Comparison of ENCODE assay signal across 14 cellular contexts in the genomic region with DNA sequence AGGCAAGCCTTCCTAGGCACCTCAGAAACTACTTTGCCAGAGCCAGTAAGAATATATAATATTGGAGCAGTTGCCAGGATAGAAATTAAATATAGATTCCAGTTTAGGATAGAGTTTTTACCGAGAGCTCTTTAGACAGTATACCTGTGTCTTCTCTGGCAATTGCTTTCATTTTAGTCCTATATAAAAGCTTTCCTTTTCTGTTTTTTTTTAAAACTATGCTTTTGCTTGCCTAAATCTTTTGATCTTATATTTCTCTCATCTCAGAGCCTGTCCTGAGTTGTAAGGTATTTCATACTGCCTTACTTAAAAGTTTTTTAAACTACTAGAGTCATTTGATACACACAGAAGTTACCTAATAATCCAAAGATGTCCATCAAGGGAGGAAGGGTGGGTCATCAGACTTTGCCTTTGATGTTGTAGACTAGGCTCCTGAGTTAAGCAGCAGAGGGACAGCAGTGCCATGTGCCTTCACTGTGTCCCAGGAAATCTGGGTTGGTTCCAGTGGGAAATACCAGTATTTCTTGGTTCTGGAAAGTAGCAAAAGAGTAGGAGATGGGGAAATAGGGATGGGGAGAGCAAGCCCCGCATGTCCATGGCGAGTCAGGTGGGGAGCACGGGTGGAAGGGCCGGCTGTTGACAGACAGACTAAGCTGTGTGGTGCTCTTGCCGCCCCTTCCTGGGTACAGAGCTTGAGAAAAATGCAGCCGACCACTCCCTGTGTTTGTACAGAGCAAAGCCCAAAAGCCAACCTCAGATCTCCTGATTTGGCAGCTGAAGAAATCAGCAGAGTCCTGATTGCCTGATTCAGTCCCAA. TPM values are rescaled to one million over a fixed set of nuclear protein-coding genes. Genes with fewer than 3 reads are reported as not detected.
A peak's percentile ranks its signal among the peaks of the same experiment; 100 is the strongest.
DNase-seq lines count a peak whose midpoint lies in the region; ATAC-seq and TF ChIP-seq lines count a peak whose summit lies in the region.
"Had no signal": no experiment of that assay in that cellular context is flagged by ENCODE, and none has a peak within 500 bp of the region (broad histone marks: within the 10 kb centered on the region; RNA-seq: fewer than 3 reads in every experiment).

No MANE protein-coding gene starts in this region.

- H3K4me1 Mint-ChIP-seq in activated naive CD4-positive, alpha-beta T cell treated with anti-CD3 and anti-CD28 coated beads, Interleukin-2, amount 10 ng/mL, durations not matched to agents 7 days and 5 days: peaks cover 32% of the 10 kb centered on the region
- H3K4me1 Mint-ChIP-seq in activated T-helper 1 cell treated with anti-CD3 and anti-CD28 coated beads, Interleukin-12 subunit alpha, Interleukin-12 subunit beta, Interleukin-2, Interleukin-4 antibody, amounts not matched to agents 30 ng/mL and 10 ng/mL and 1 ng/mL, durations not matched to agents 14 hours and 24 hours and 36 hours (ENCODE audit: low read depth): peaks cover 30% of the 10 kb centered on the region
- H3K4me1 Mint-ChIP-seq in memory B cell: no peaks in the 10 kb centered on the region

- no peaks in the 10 kb centered on the region for H3K9me3 Mint-ChIP-seq in activated naive CD4-positive, alpha-beta T cell treated with anti-CD3 and anti-CD28 coated beads, Interleukin-2, amount 10 ng/mL, durations not matched to agents 7 days and 5 days
- H3K9me3 Mint-ChIP-seq in activated T-helper 1 cell treated with anti-CD3 and anti-CD28 coated beads, Interleukin-12 subunit alpha, Interleukin-12 subunit beta, Interleukin-2, Interleukin-4 antibody, amounts not matched to agents 30 ng/mL and 10 ng/mL and 1 ng/mL, durations not matched to agents 14 hours and 24 hours and 36 hours: no peaks in the 10 kb centered on the region
- H3K9me3 Mint-ChIP-seq in memory B cell: no peaks in the 10 kb centered on the region

- peaks cover 0 to 62% (median 44%) of the 10 kb centered on the region in 4 donors for H3K4me1 ChIP-seq in tibial artery

- H3K27ac Mint-ChIP-seq in activated naive CD4-positive, alpha-beta T cell treated with anti-CD3 and anti-CD28 coated beads, Interleukin-2, amount 10 ng/mL, durations not matched to agents 7 days and 5 days: peak overlapping the region; percentile 83
- peak overlapping the region; percentile 95 for H3K27ac Mint-ChIP-seq in activated T-helper 1 cell treated with anti-CD3 and anti-CD28 coated beads, Interleukin-12 subunit alpha, Interleukin-12 subunit beta, Interleukin-2, Interleukin-4 antibody, amounts not matched to agents 30 ng/mL and 10 ng/mL and 1 ng/mL, durations not matched to agents 14 hours and 24 hours and 36 hours
- H3K27ac Mint-ChIP-seq in memory B cell: peak overlapping the region; percentile 51

- CTCF ChIA-PET in activated naive CD4-positive, alpha-beta T cell treated with anti-CD3 and anti-CD28 coated beads, Interleukin-2, amount 10 ng/mL, durations not matched to agents 7 days and 5 days (lab: Charles Lee): interaction anchor here (1.3 to 9.4 kb wide), 3 partner anchors 17 to 50 kb away, joined by 5 to 83 read pairs (median 5); no protein-coding TSS in a partner anchor

- ATAC-seq in memory B cell (ENCODE audit: low read depth) (no peak), HG03457 (IDR thresholded peaks at IDR 0.05; ENCODE audit: unreplicated experiment) (no peak)

- peaks cover 40 to 64% (median 49%) of the 10 kb centered on the region in 3 donors for H3K36me3 ChIP-seq in tibial artery

- no peak for TF ChIP-seq CTCF in tibial artery (IDR thresholded peaks at IDR 0.05)

- H3K36me3 Mint-ChIP-seq in activated naive CD4-positive, alpha-beta T cell treated with anti-CD3 and anti-CD28 coated beads, Interleukin-2, amount 10 ng/mL, durations not matched to agents 7 days and 5 days: peaks cover 48% of the 10 kb centered on the region
- peaks cover 37% of the 10 kb centered on the region for H3K36me3 Mint-ChIP-seq in activated T-helper 1 cell treated with anti-CD3 and anti-CD28 coated beads, Interleukin-12 subunit alpha, Interleukin-12 subunit beta, Interleukin-2, Interleukin-4 antibody, amounts not matched to agents 30 ng/mL and 10 ng/mL and 1 ng/mL, durations not matched to agents 14 hours and 24 hours and 36 hours (ENCODE audit: low read depth)
- peaks cover 30% of the 10 kb centered on the region for H3K36me3 Mint-ChIP-seq in memory B cell

- H3K27me3 Mint-ChIP-seq in activated naive CD4-positive, alpha-beta T cell treated with anti-CD3 and anti-CD28 coated beads, Interleukin-2, amount 10 ng/mL, durations not matched to agents 7 days and 5 days: peaks cover under 1% of the 10 kb centered on the region
- no peaks in the 10 kb centered on the region for H3K27me3 Mint-ChIP-seq in activated T-helper 1 cell treated with anti-CD3 and anti-CD28 coated beads, Interleukin-12 subunit alpha, Interleukin-12 subunit beta, Interleukin-2, Interleukin-4 antibody, amounts not matched to agents 30 ng/mL and 10 ng/mL and 1 ng/mL, durations not matched to agents 14 hours and 24 hours and 36 hours (ENCODE audit: insufficient read depth)
- no peaks in the 10 kb centered on the region for H3K27me3 Mint-ChIP-seq in memory B cell

- no peaks in the 10 kb centered on the region for H3K9me3 ChIP-seq in tibial artery

- no peak overlapping the region for H3K4me3 Mint-ChIP-seq in activated naive CD4-positive, alpha-beta T cell treated with anti-CD3 and anti-CD28 coated beads, Interleukin-2, amount 10 ng/mL, durations not matched to agents 7 days and 5 days
- no peak overlapping the region for H3K4me3 Mint-ChIP-seq in activated T-helper 1 cell treated with anti-CD3 and anti-CD28 coated beads, Interleukin-12 subunit alpha, Interleukin-12 subunit beta, Interleukin-2, Interleukin-4 antibody, amounts not matched to agents 30 ng/mL and 10 ng/mL and 1 ng/mL, durations not matched to agents 14 hours and 24 hours and 36 hours
- H3K4me3 Mint-ChIP-seq in memory B cell: no peak overlapping the region

- peak overlapping the region; percentile 99 for H3K27ac ChIP-seq in tibial artery

- intact Hi-C loops in activated T-helper 1 cell treated with anti-CD3 and anti-CD28 coated beads, Interleukin-12 subunit alpha, Interleukin-12 subunit beta, Interleukin-2, Interleukin-4 antibody, amounts not matched to agents 30 ng/mL and 10 ng/mL and 1 ng/mL, durations not matched to agents 14 hours and 24 hours and 36 hours (cut with micrococcal nuclease): loop anchor here (1.0 to 2.0 kb wide), 3 partner anchors 16 to 43 kb away; no protein-coding TSS in a partner anchor
- intact Hi-C loops in tibial artery (cut with DNase I; ENCODE audit: low total_unique reads): no loop called here

- no peaks in the 10 kb centered on the region for H3K27me3 ChIP-seq in tibial artery

- H3K4me3 ChIP-seq in tibial artery: peak overlapping the region; percentile 26 to 34
- H3K4me3 ChIP-seq: lung had no signal

- no peak for DNase-seq in activated naive CD4-positive, alpha-beta T cell treated with anti-CD3 and anti-CD28 coated beads, Interleukin-2, amount 10 ng/mL, durations not matched to agents 7 days and 5 days
- DNase-seq in activated naive CD4-positive, alpha-beta T cell treated with anti-CD3 and anti-CD28 coated beads, Interleukin-2, amount 50 U/mL, for 16 hours: no peak
- no peak for DNase-seq in activated T-helper 1 cell treated with anti-CD3 and anti-CD28 coated beads, Interleukin-12 subunit alpha, Interleukin-12 subunit beta, Interleukin-2, Interleukin-4 antibody, amounts not matched to agents 30 ng/mL and 10 ng/mL and 1 ng/mL, durations not matched to agents 14 hours and 24 hours and 36 hours (ENCODE audit: low spot score)
- DNase-seq in memory B cell (ENCODE audit: low spot score in 2 of 2) (no peak), tibial artery (no peak), NCI-H2029 treated with DMSO at 0.1 percent for 48 hours (lab: John Stamatoyannopoulos, UW) (no peak), COR-L47 (lab: John Stamatoyannopoulos, UW) (no peak)
- DNase-seq: effector CD4-positive, alpha-beta T cell; hypothalamus; NCI-H526 treated with DMSO at 0.1 percent for 48 hours; substantia nigra had no signal

RNA-seq across cellular contexts. Expression of a gene that starts 11.2 kb away (rescaled TPM):
- total RNA-seq in activated T-helper 1 cell treated with anti-CD3 and anti-CD28 coated beads, Interleukin-12 subunit alpha, Interleukin-12 subunit beta, Interleukin-2, Interleukin-4 antibody, amounts not matched to agents 30 ng/mL and 10 ng/mL and 1 ng/mL, durations not matched to agents 14 hours and 24 hours and 36 hours: 6.0 and 6.6 TPM in 2 replicates

RNA-seq across cellular contexts. Expression of a gene that starts 28.6 kb away (rescaled TPM):
- 26.1 and 27.9 TPM in 2 replicates for total RNA-seq in activated T-helper 1 cell treated with anti-CD3 and anti-CD28 coated beads, Interleukin-12 subunit alpha, Interleukin-12 subunit beta, Interleukin-2, Interleukin-4 antibody, amounts not matched to agents 30 ng/mL and 10 ng/mL and 1 ng/mL, durations not matched to agents 14 hours and 24 hours and 36 hours

RNA-seq across cellular contexts. Expression of a gene that starts 34.9 kb away (rescaled TPM):
- not detected in 2 replicates for total RNA-seq in activated T-helper 1 cell treated with anti-CD3 and anti-CD28 coated beads, Interleukin-12 subunit alpha, Interleukin-12 subunit beta, Interleukin-2, Interleukin-4 antibody, amounts not matched to agents 30 ng/mL and 10 ng/mL and 1 ng/mL, durations not matched to agents 14 hours and 24 hours and 36 hours

RNA-seq across cellular contexts. Expression of a gene that starts 40.7 kb away (rescaled TPM):
- total RNA-seq in activated T-helper 1 cell treated with anti-CD3 and anti-CD28 coated beads, Interleukin-12 subunit alpha, Interleukin-12 subunit beta, Interleukin-2, Interleukin-4 antibody, amounts not matched to agents 30 ng/mL and 10 ng/mL and 1 ng/mL, durations not matched to agents 14 hours and 24 hours and 36 hours: not detected in 2 replicates
- total RNA-seq: Daoy, lung had no signal
